ENCODE assay signal across 11 cellular contexts in genomic region chr16:9775994-9776393, GRCh38.
"Had no signal": no experiment of that assay in that cellular context is flagged by ENCODE, and none has a peak within 500 bp of the region (broad histone marks: within the 10 kb centered on the region; RNA-seq: fewer than 3 reads in every experiment).

No MANE protein-coding gene starts in this region.

- DNase-seq: GM23248, GOT3, H7, H9, HCEC 1CT, HFFc6 had no signal

- ATAC-seq: GM23338, HCT116 had no signal

- H3K4me1 ChIP-seq: HAP-1 had no signal

- H3K4me2 ChIP-seq: GM23338 had no signal

- H3K9me3 ChIP-seq: HAP-1 had no signal

- FAIRE-seq: H1, H54 had no signal

- H3K36me3 ChIP-seq: HAP-1 had no signal

- H3K9ac ChIP-seq: GM23248 had no signal

- H2AFZ ChIP-seq: GM23248, GM23338 had no signal

- H3K4me3 ChIP-seq: GM23248, GM23338, HAP-1 had no signal

- H3K27ac ChIP-seq: GM23248 had no signal
